ENCODE assay signal across 17 cellular contexts in the genomic region with DNA sequence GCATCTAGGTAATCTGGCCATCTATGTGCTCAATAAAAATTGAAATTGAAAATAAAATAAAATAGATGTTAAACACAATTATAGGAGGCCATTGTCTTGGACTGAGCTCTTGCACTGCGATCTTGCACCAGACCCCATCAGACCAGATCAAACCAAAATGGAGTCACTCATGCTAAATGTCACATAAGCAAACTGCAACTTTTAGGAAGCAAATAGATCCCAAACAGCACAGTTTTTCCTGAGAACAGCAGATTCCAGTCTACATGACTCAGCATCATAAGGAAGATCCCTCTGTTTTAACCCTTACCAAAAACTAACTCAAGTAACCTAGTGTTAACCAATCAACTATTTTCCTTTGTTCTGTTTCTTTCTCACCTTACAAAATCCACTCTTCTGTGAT. TPM values are rescaled to one million over a fixed set of nuclear protein-coding genes. Genes with fewer than 3 reads are reported as not detected.
"Had no signal": no experiment of that assay in that cellular context is flagged by ENCODE, and none has a peak within 500 bp of the region (broad histone marks: within the 10 kb centered on the region; RNA-seq: fewer than 3 reads in every experiment).

No MANE protein-coding gene starts in this region.

- H3K4me3 ChIP-seq: gastrocnemius medialis, tibial artery, vagina had no signal

- H3K4me3 Mint-ChIP-seq: activated CD8-positive, alpha-beta memory T cell treated with anti-CD3 and anti-CD28 coated beads, Interleukin-2, amount 10 ng/mL, durations not matched to agents 7 days and 5 days; activated T-cell treated with anti-CD3 and anti-CD28 coated beads, Interleukin-2, amount 50 U/mL, for 24 hours; naive B cell; stimulated activated memory B cell treated with anti-CD40 and anti-IgM and Interleukin-4, amounts not matched to agents 10 μg/mL and 1 μg/mL and 100 μg/mL, for 72 hours had no signal

- H3K36me3 ChIP-seq: gastrocnemius medialis, tibial artery, vagina had no signal

- H3K27ac ChIP-seq: gastrocnemius medialis, tibial artery, vagina had no signal

- H3K36me3 Mint-ChIP-seq: activated CD8-positive, alpha-beta memory T cell treated with anti-CD3 and anti-CD28 coated beads, Interleukin-2, amount 10 ng/mL, durations not matched to agents 7 days and 5 days; activated naive CD4-positive, alpha-beta T cell treated with anti-CD3 and anti-CD28 coated beads, Interleukin-2, amount 50 U/mL, for 72 hours; naive B cell; stimulated activated memory B cell treated with anti-CD40 and anti-IgM and Interleukin-4, amounts not matched to agents 10 μg/mL and 1 μg/mL and 100 μg/mL, for 72 hours had no signal

- H3K9me3 Mint-ChIP-seq: naive B cell; stimulated activated memory B cell treated with anti-CD40 and anti-IgM and Interleukin-4, amounts not matched to agents 10 μg/mL and 1 μg/mL and 100 μg/mL, for 72 hours had no signal

- H3K27me3 ChIP-seq: gastrocnemius medialis, tibial artery, vagina had no signal

- H3K27me3 Mint-ChIP-seq: activated CD8-positive, alpha-beta memory T cell treated with anti-CD3 and anti-CD28 coated beads, Interleukin-2, amount 10 ng/mL, durations not matched to agents 7 days and 5 days; activated T-cell treated with anti-CD3 and anti-CD28 coated beads, Interleukin-2, amount 50 U/mL, for 24 hours; naive B cell; stimulated activated memory B cell treated with anti-CD40 and anti-IgM and Interleukin-4, amounts not matched to agents 10 μg/mL and 1 μg/mL and 100 μg/mL, for 72 hours had no signal

- DNase-seq: activated CD4-positive, alpha-beta T cell treated with anti-CD3 and anti-CD28 coated beads, Interleukin-2, amount 50 U/mL, for 48 hours; activated CD4-positive, CD25-positive, alpha-beta regulatory T cell treated with anti-CD3 and anti-CD28 coated beads, Interleukin-2, amount 50 U/mL, for 72 hours; activated CD8-positive, alpha-beta memory T cell treated with anti-CD3 and anti-CD28 coated beads, Interleukin-2, amount 10 ng/mL, durations not matched to agents 7 days and 5 days; activated effector memory CD4-positive, alpha-beta T cell treated with Interleukin-2 at 50 U/mL for 16 hours; activated T-cell treated with anti-CD3 and anti-CD28 coated beads, Interleukin-2, amount 50 U/mL, for 24 hours; amygdala; gastrocnemius medialis; kidney glomerular epithelial cell; midbrain; naive B cell; posterior cingulate gyrus; right cardiac atrium; T-helper 9 cell; tibial artery had no signal

- H3K4me1 Mint-ChIP-seq: activated CD8-positive, alpha-beta memory T cell treated with anti-CD3 and anti-CD28 coated beads, Interleukin-2, amount 10 ng/mL, durations not matched to agents 7 days and 5 days; stimulated activated memory B cell treated with anti-CD40 and anti-IgM and Interleukin-4, amounts not matched to agents 10 μg/mL and 1 μg/mL and 100 μg/mL, for 72 hours had no signal

- H3K4me1 ChIP-seq: gastrocnemius medialis, tibial artery, vagina had no signal

- H3K27ac Mint-ChIP-seq: activated CD8-positive, alpha-beta memory T cell treated with anti-CD3 and anti-CD28 coated beads, Interleukin-2, amount 10 ng/mL, durations not matched to agents 7 days and 5 days; activated naive CD4-positive, alpha-beta T cell treated with anti-CD3 and anti-CD28 coated beads, Interleukin-2, amount 50 U/mL, for 72 hours; activated T-cell treated with anti-CD3 and anti-CD28 coated beads, Interleukin-2, amount 50 U/mL, for 24 hours; naive B cell; stimulated activated memory B cell treated with anti-CD40 and anti-IgM and Interleukin-4, amounts not matched to agents 10 μg/mL and 1 μg/mL and 100 μg/mL, for 72 hours had no signal

- H3K9me3 ChIP-seq: gastrocnemius medialis, tibial artery, vagina had no signal

RNA-seq across cellular contexts. Expression of gene LRP1B, which starts 57.7 kb away (rescaled TPM):
- total RNA-seq: activated CD8-positive, alpha-beta memory T cell treated with anti-CD3 and anti-CD28 coated beads, Interleukin-2, amount 10 ng/mL, durations not matched to agents 7 days and 5 days; activated naive CD4-positive, alpha-beta T cell treated with anti-CD3 and anti-CD28 coated beads, Interleukin-2, amount 50 U/mL, for 72 hours had no signal
